ENCODE assay signal across 8 cellular contexts in genomic region chr13:75537401-75538365, GRCh38. TPM values are rescaled to one million over a fixed set of nuclear protein-coding genes. Genes with fewer than 3 reads are reported as not detected.
DNase-seq lines count a peak whose midpoint lies in the region; FAIRE-seq and TF ChIP-seq lines count a peak whose summit lies in the region.

Gene COMMD6, minus strand, starts transcription at chr13:75537841. Its CDS starts 36 bp downstream, at chr13:75537805.

- peaks cover 22% of the 10 kb centered on the region for H3K79me2 ChIP-seq in neural cell (replicated peaks; ENCODE audit: insufficient read depth, low read length)

- no peaks in the 10 kb centered on the region for H4K20me1 ChIP-seq in neural cell (ENCODE audit: insufficient read depth)

- peak within 1 kb of the TSS; percentile 65 for H3K27ac ChIP-seq in neural cell (ENCODE audit: low read length)
- peak within 1 kb of the TSS; percentile 53 for H3K27ac ChIP-seq in stomach smooth muscle (ENCODE audit: low read length)

- H3K9me3 ChIP-seq in neural cell (ENCODE audit: low read length) (no peaks in the 10 kb centered on the region), stomach smooth muscle (ENCODE audit: control insufficient read depth in 2 of 2, low read length in 2 of 2) (no peaks in the 10 kb centered on the region)

- peak; percentile 79 for FAIRE-seq in G401.6 (lab: Jason Lieb, UNC)

- no peaks in the 10 kb centered on the region for H3K9me2 ChIP-seq in neural cell (ENCODE audit: insufficient read depth, low read length)

- no peak for TF ChIP-seq EP300 in neural cell (conservative IDR thresholded peaks at IDR 0.05; ENCODE audit: poor library complexity, severe bottlenecking)

- H3K9ac ChIP-seq in neural cell (ENCODE audit: low read length) (peak within 1 kb of the TSS; percentile 83), stomach smooth muscle (ENCODE audit: low read length in 2 of 2) (peak within 1 kb of the TSS; percentile 84 to 87)

- peak within 1 kb of the TSS; percentile 93 for H3K4me2 ChIP-seq in neural cell (ENCODE audit: low read length)

- H2AFZ ChIP-seq in neural cell (ENCODE audit: low read depth, low read length), result peak within 1 kb of the TSS; percentile 87

- H3K27me3 ChIP-seq in neural cell (ENCODE audit: insufficient read depth, low read depth, low read length), result no peaks in the 10 kb centered on the region
- H3K27me3 ChIP-seq in stomach smooth muscle (ENCODE audit: control insufficient read depth in 1 of 2, insufficient read depth in 2 of 2, low read length in 2 of 2), result no peaks in the 10 kb centered on the region

- no peaks in the 10 kb centered on the region for H3F3A ChIP-seq in neural cell (ENCODE audit: insufficient read depth, low read length, poor library complexity, severe bottlenecking)

- H3K4me3 ChIP-seq in LNCaP clone FGC (ENCODE audit: low read depth, low read length), result peak within 1 kb of the TSS; percentile 72
- H3K4me3 ChIP-seq in fibroblast of villous mesenchyme (ENCODE audit: low read depth, low read length), result peak within 1 kb of the TSS; percentile 79
- H3K4me3 ChIP-seq in neural cell (ENCODE audit: low read length), result peak within 1 kb of the TSS; percentile 88
- peak within 1 kb of the TSS; percentile 97 to 98 for H3K4me3 ChIP-seq in stomach smooth muscle (ENCODE audit: low read length in 2 of 2)

- peaks cover 12% of the 10 kb centered on the region for H3K4me1 ChIP-seq in stomach smooth muscle (ENCODE audit: control insufficient read depth, insufficient read depth, low read length)

- peak; percentile 12 for TF ChIP-seq RAD21 in neural cell (conservative IDR thresholded peaks at IDR 0.05)

- TF ChIP-seq CTCF in LNCaP clone FGC (IDR thresholded peaks at IDR 0.05; ENCODE audit: control insufficient read depth, extremely low read depth, insufficient read depth), result no peak
- TF ChIP-seq CTCF in fibroblast of villous mesenchyme (IDR thresholded peaks at IDR 0.05; ENCODE audit: insufficient read depth, low read depth, low read length), result no peak
- TF ChIP-seq CTCF in neural cell (IDR thresholded peaks at IDR 0.05; ENCODE audit: poor library complexity, severe bottlenecking), result peak; percentile 61

- H3K36me3 ChIP-seq in neural cell (ENCODE audit: insufficient read depth, low read length), result no peaks in the 10 kb centered on the region
- peaks cover 0 to 3% of the 10 kb centered on the region in 2 donors for H3K36me3 ChIP-seq in stomach smooth muscle (ENCODE audit: control insufficient read depth in 2 of 2, insufficient read depth in 2 of 2, low read length in 2 of 2)

- DNase-seq in H4 (ENCODE audit: low spot score) (peak; percentile 72), LNCaP clone FGC (ENCODE audit: low read depth) (peak; percentile 83), SHP77 (lab: John Stamatoyannopoulos, UW) (peak; percentile 87 to 90), activated gamma-delta T cell treated with Interleukin-2 at 50 U/mL for 16 hours (peak; percentile 60), fibroblast of villous mesenchyme (ENCODE audit: low read depth) (peak; percentile 93)

TF ChIP-seq in neural cell, 6 proteins besides CTCF, POLR2A, EP300 and RAD21:
- TF ChIP-seq TAF1 (IDR thresholded peaks at IDR 0.05; ENCODE audit: low read depth) (peak; percentile 55), SMC3 (conservative IDR thresholded peaks at IDR 0.05; ENCODE audit: poor library complexity) (peak; percentile 14), EZH2 (IDR thresholded peaks at IDR 0.05; ENCODE audit: borderline replicate concordance, insufficient read depth, low read length, poor library complexity, severe bottlenecking) (no peak), POLR2AphosphoS5 (IDR thresholded peaks at IDR 0.05) (peak; percentile 69), MXI1 (conservative IDR thresholded peaks at IDR 0.05; ENCODE audit: poor library complexity, severe bottlenecking) (peak; percentile 67), REST (IDR thresholded peaks at IDR 0.05; ENCODE audit: borderline replicate concordance) (peak; percentile 95)

RNA-seq across cellular contexts. Expression of gene COMMD6, which starts in this region (rescaled TPM):
- total RNA-seq in H4 (2014; rRNA removed; shearing (Covaris generic)), result 40.0 and 40.2 TPM in 2 replicates
- total RNA-seq in fibroblast of villous mesenchyme, result 36.4 and 77.3 TPM in 2 replicates
- polyA plus RNA-seq in neural cell, result 206 and 301 TPM in 2 replicates
- 51.1 and 75.1 TPM in 2 replicates for polyA minus RNA-seq in neural cell

Comparison
In these comparisons a context has a peak if more than half of its experiments do, and no peak if none do; other contexts are left out.
1. Peak in every context shown above with its lines: DNase-seq, H3K4me3 ChIP-seq and H3K27ac ChIP-seq.